Comparison of ENCODE assay signal across 16 cellular contexts in the genomic region with DNA sequence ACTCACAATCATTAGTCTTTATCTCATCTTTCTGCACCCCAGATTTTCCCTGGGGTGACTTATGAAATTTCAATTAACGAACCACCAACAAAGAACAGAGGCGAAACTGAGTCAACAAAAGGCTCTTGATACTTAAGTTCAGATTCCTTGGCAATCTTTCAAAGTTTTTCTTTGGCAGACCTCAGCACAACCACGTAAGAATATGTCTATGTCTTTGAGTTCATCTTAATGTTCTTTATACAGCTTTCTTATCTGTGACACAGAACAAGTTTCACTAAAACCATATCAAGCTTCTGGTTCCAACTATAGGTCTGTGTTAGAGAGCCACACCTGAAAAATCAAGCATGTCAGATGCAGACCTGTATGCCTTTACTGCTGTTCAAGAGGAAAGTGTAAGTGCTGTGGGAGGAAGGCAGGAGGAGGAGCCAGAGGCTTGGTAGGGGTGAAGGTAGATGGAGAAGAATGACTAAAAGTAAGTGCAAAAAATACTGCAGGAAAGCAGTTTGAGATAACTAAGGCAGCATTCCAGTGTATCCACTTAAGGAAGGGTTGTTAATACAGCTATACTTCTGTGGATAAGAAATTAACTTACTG.
DNase-seq lines count a peak whose midpoint lies in the region; ATAC-seq and TF ChIP-seq lines count a peak whose summit lies in the region.
"Had no signal": no experiment of that assay in that cellular context is flagged by ENCODE, and none has a peak within 500 bp of the region (broad histone marks: within the 10 kb centered on the region; RNA-seq: fewer than 3 reads in every experiment).

No MANE protein-coding gene starts in this region.

- H3K27me3 Mint-ChIP-seq in neural progenitor cell (ENCODE audit: insufficient read depth, low read depth), result no peaks in the 10 kb centered on the region
- H3K27me3 Mint-ChIP-seq: IgD-negative memory B cell had no signal

- no peak for TF ChIP-seq CTCF in neural progenitor cell (IDR thresholded peaks at IDR 0.05)

- ATAC-seq in HG02588 (IDR thresholded peaks at IDR 0.05; ENCODE audit: unreplicated experiment) (no peak), HG03045 (IDR thresholded peaks at IDR 0.05; ENCODE audit: unreplicated experiment) (no peak)
- ATAC-seq: stimulated activated effector memory CD8-positive, alpha-beta T cell treated with anti-CD3 and anti-CD28 coated beads, Interleukin-12 subunit alpha, Interleukin-12 subunit beta, amount 100 ng/mL, for 72 hours had no signal

- H3K27ac ChIP-seq in cingulate gyrus (ENCODE audit: low read depth, low read length) (peak overlapping the region; percentile 16), neural progenitor cell (no peak overlapping the region)
- H3K27ac ChIP-seq: BLaER1 treated with 17β-estradiol and CSF1 and Interleukin-3, amounts not matched to agents 10 nM and 100 nM; prostate gland had no signal

- H3K36me3 ChIP-seq in neural progenitor cell, result no peaks in the 10 kb centered on the region
- H3K36me3 ChIP-seq: prostate gland had no signal

- intact Hi-C loops in posterior vena cava (cut with DNase I), result no loop called here

- H3K27me3 ChIP-seq in neural progenitor cell, result no peaks in the 10 kb centered on the region
- H3K27me3 ChIP-seq: BLaER1 treated with 17β-estradiol and CSF1 and Interleukin-3, amounts not matched to agents 10 nM and 100 nM had no signal

- H3K9me3 Mint-ChIP-seq in neural progenitor cell, result no peaks in the 10 kb centered on the region
- H3K9me3 Mint-ChIP-seq: IgD-negative memory B cell; stimulated activated effector memory CD8-positive, alpha-beta T cell treated with anti-CD3 and anti-CD28 coated beads, Interleukin-12 subunit alpha, Interleukin-12 subunit beta, amount 100 ng/mL, for 72 hours had no signal

- H3K79me2 ChIP-seq in neural progenitor cell (ENCODE audit: low read depth), result no peaks in the 10 kb centered on the region

- no peaks in the 10 kb centered on the region for H3F3A ChIP-seq in neural progenitor cell (ENCODE audit: low read depth)

- no peaks in the 10 kb centered on the region for H4K20me1 ChIP-seq in neural progenitor cell (ENCODE audit: low read depth)

- peak overlapping the region; percentile 77 for H2AFZ ChIP-seq in neural progenitor cell (replicated peaks)

- peak; percentile 58 for DNase-seq in EH (ENCODE audit: low read depth)
- DNase-seq in NCI-H226, result peak; percentile 60
- no peak for DNase-seq in neural progenitor cell (ENCODE audit: low spot score)
- DNase-seq in SKM-1 treated with dmso at 0.1 percent for 144 hours (lab: John Stamatoyannopoulos, UW; ENCODE audit: unreplicated experiment), result no peak
- DNase-seq in posterior vena cava (ENCODE audit: low spot score), result no peak
- DNase-seq: activated CD4-positive, CD25-positive, alpha-beta regulatory T cell treated with anti-CD3 and anti-CD28 coated beads, Interleukin-2, amount 50 U/mL, for 72 hours; activated T-cell treated with anti-CD3 and anti-CD28 coated beads, Interleukin-2, amount 50 U/mL, for 1 hour; midbrain; NCI-H1930 had no signal

- H3K9me3 ChIP-seq in neural progenitor cell (ENCODE audit: low read depth), result no peaks in the 10 kb centered on the region
- H3K9me3 ChIP-seq: BLaER1 treated with 17β-estradiol and CSF1 and Interleukin-3, amounts not matched to agents 10 nM and 100 nM; prostate gland had no signal

- H3K4me1 Mint-ChIP-seq in neural progenitor cell, result peaks cover 5% of the 10 kb centered on the region
- H3K4me1 Mint-ChIP-seq: stimulated activated effector memory CD8-positive, alpha-beta T cell treated with anti-CD3 and anti-CD28 coated beads, Interleukin-12 subunit alpha, Interleukin-12 subunit beta, amount 100 ng/mL, for 72 hours had no signal

- no peak overlapping the region for H3K9ac ChIP-seq in neural progenitor cell
- H3K9ac ChIP-seq: BLaER1 treated with 17β-estradiol and CSF1 and Interleukin-3, amounts not matched to agents 10 nM and 100 nM had no signal

- no peaks in the 10 kb centered on the region for H3K4me1 ChIP-seq in neural progenitor cell
- H3K4me1 ChIP-seq: prostate gland had no signal

- H3K27ac Mint-ChIP-seq in neural progenitor cell, result peak overlapping the region; percentile 5
- H3K27ac Mint-ChIP-seq: IgD-negative memory B cell; stimulated activated effector memory CD8-positive, alpha-beta T cell treated with anti-CD3 and anti-CD28 coated beads, Interleukin-12 subunit alpha, Interleukin-12 subunit beta, amount 100 ng/mL, for 72 hours had no signal

- no peaks in the 10 kb centered on the region for H3K36me3 Mint-ChIP-seq in neural progenitor cell
- H3K36me3 Mint-ChIP-seq: stimulated activated effector memory CD8-positive, alpha-beta T cell treated with anti-CD3 and anti-CD28 coated beads, Interleukin-12 subunit alpha, Interleukin-12 subunit beta, amount 100 ng/mL, for 72 hours had no signal

- no peak overlapping the region for H3K4me3 Mint-ChIP-seq in neural progenitor cell
- H3K4me3 Mint-ChIP-seq: IgD-negative memory B cell; stimulated activated effector memory CD8-positive, alpha-beta T cell treated with anti-CD3 and anti-CD28 coated beads, Interleukin-12 subunit alpha, Interleukin-12 subunit beta, amount 100 ng/mL, for 72 hours had no signal

- no peak overlapping the region for H3K4me3 ChIP-seq in neural progenitor cell
- H3K4me3 ChIP-seq: BLaER1 treated with 17β-estradiol and CSF1 and Interleukin-3, amounts not matched to agents 10 nM and 100 nM; prostate gland had no signal

- no peak overlapping the region for H3K4me2 ChIP-seq in neural progenitor cell
- H3K4me2 ChIP-seq: BLaER1 treated with 17β-estradiol and CSF1 and Interleukin-3, amounts not matched to agents 10 nM and 100 nM had no signal

Comparison
In these comparisons a context has a peak if more than half of its experiments do, and no peak if none do; other contexts are left out.
1. DNase-seq: peak in EH (single experiment) and NCI-H226 (single experiment); none in neural progenitor cell (single experiment), SKM-1 treated with dmso at 0.1 percent for 144 hours (single experiment) and posterior vena cava (single experiment).